In the genomic region with DNA sequence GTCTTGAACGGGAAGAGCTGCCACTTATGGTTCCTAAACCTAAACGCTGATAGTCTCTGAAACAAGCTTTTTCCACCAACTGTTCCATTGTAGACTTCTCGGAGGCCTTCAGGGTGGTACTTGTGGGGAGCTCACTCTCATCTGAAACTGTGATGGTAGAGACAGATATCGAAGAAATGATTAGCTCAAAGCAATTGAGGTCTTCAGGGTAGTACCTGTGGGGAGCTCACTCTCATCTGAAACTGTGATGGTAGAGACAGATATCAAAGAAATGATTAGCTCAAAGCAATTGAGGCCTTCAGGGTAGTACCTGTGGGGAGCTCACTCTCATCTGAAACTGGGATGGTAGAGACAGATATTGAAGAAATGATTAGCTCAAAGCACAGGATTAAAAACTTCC, we compare ENCODE assay signal across 14 cellular contexts.
DNase-seq lines count a peak whose midpoint lies in the region; ATAC-seq and TF ChIP-seq lines count a peak whose summit lies in the region.
"Had no signal": no experiment of that assay in that cellular context is flagged by ENCODE, and none has a peak within 500 bp of the region (broad histone marks: within the 10 kb centered on the region; RNA-seq: fewer than 3 reads in every experiment).

No MANE protein-coding gene starts in this region.

- H3K27ac ChIP-seq in GM23248 (peak overlapping the region; percentile 56; the same call in 1 of the 2 replicates), HUES6 (ENCODE audit: low read depth, low read length) (0 out of 2 replicates have a peak overlapping the region, but pooled peaks have one; percentile 22), foreskin keratinocyte (peak overlapping the region; percentile 20)
- H3K27ac ChIP-seq: hepatocyte, parathyroid adenoma had no signal

- H3K36me3 ChIP-seq in GM23248 (ENCODE audit: low read depth) (peaks cover 5% of the 10 kb centered on the region; the same call in 1 of the 2 replicates), HUES6 (ENCODE audit: control insufficient read depth, insufficient read depth, low read length) (no peaks in the 10 kb centered on the region)

- H3K9me2 ChIP-seq in GM23248 (ENCODE audit: insufficient read depth): no peaks in the 10 kb centered on the region

- DNase-seq in GM23248 (no peak), foreskin keratinocyte (no peak), NCI-H187 treated with DMSO at 0.1 percent for 48 hours (lab: John Stamatoyannopoulos, UW) (no peak), SW480 (ENCODE audit: low spot score) (no peak)
- no peak for DNase-seq in NK-92 treated with Interleukin-12 subunit alpha and Interleukin-12 subunit beta, amount 100 ng/mL, for 24 hours (lab: John Stamatoyannopoulos, UW)
- no peak for DNase-seq in activated CD8-positive, alpha-beta memory T cell treated with anti-CD3 and anti-CD28 coated beads, Interleukin-2, amount 50 U/mL, for 48 hours
- DNase-seq: C1 segment of cervical spinal cord, NCI-H1105 had no signal

- H3K4me1 ChIP-seq in GM23248 (ENCODE audit: insufficient read depth): peaks cover 46% of the 10 kb centered on the region
- peaks cover 15% of the 10 kb centered on the region for H3K4me1 ChIP-seq in HUES6 (ENCODE audit: control insufficient read depth, insufficient read depth, low read length)
- peaks cover 40% of the 10 kb centered on the region for H3K4me1 ChIP-seq in foreskin keratinocyte
- H3K4me1 ChIP-seq: parathyroid adenoma had no signal

- peaks cover 27% of the 10 kb centered on the region for H3F3A ChIP-seq in GM23248 (ENCODE audit: insufficient read depth)

- no peaks in the 10 kb centered on the region for H4K20me1 ChIP-seq in GM23248 (ENCODE audit: insufficient read depth)

- no peaks in the 10 kb centered on the region for H3K27me3 ChIP-seq in GM23248 (replicated peaks; ENCODE audit: insufficient read depth)
- H3K27me3 ChIP-seq in HUES6 (ENCODE audit: control insufficient read depth, insufficient read depth, low read length): no peaks in the 10 kb centered on the region
- no peaks in the 10 kb centered on the region for H3K27me3 ChIP-seq in foreskin keratinocyte
- H3K27me3 ChIP-seq: hepatocyte had no signal

- in situ Hi-C loops in GM23248 (cut with MboI): no loop called here

- no peaks in the 10 kb centered on the region for H3K79me2 ChIP-seq in GM23248 (ENCODE audit: insufficient read depth)
- H3K79me2 ChIP-seq: hepatocyte, parathyroid adenoma had no signal

- H3K4me3 ChIP-seq in GM23248 (no peak overlapping the region), HUES6 (ENCODE audit: low read depth, low read length) (no peak overlapping the region)
- H3K4me3 ChIP-seq: hepatocyte, lung had no signal

- H3K9me3 ChIP-seq in GM23248 (ENCODE audit: low read depth) (no peaks in the 10 kb centered on the region), HUES6 (ENCODE audit: control insufficient read depth, insufficient read depth, low read depth, low read length) (no peaks in the 10 kb centered on the region)

- 98% methylated on average over 4 of the region's 4 CpGs for WGBS in GM23248 (ENCODE audit: low coverage in 1 of 2, low lambda C conversion rate in 2 of 2, missing lambda C conversion rate in 2 of 2), 2 experiments

- no peak overlapping the region for H3K9ac ChIP-seq in GM23248
- no peak overlapping the region for H3K9ac ChIP-seq in HUES6 (ENCODE audit: low read length)
- H3K9ac ChIP-seq: parathyroid adenoma had no signal

- ATAC-seq in GM18502 (IDR thresholded peaks at IDR 0.05; ENCODE audit: poor library complexity, unreplicated experiment): peak; percentile 52
- no peak for ATAC-seq in foreskin keratinocyte
- ATAC-seq: HCT116 had no signal

- TF ChIP-seq CTCF in foreskin keratinocyte (conservative IDR thresholded peaks at IDR 0.05): no peak

- H3K4me2 ChIP-seq in GM23248 (ENCODE audit: unreplicated experiment): no peak overlapping the region
- H3K4me2 ChIP-seq: hepatocyte had no signal

- no peak overlapping the region for H2AFZ ChIP-seq in GM23248
- H2AFZ ChIP-seq: hepatocyte, parathyroid adenoma had no signal
